In the genomic region with DNA sequence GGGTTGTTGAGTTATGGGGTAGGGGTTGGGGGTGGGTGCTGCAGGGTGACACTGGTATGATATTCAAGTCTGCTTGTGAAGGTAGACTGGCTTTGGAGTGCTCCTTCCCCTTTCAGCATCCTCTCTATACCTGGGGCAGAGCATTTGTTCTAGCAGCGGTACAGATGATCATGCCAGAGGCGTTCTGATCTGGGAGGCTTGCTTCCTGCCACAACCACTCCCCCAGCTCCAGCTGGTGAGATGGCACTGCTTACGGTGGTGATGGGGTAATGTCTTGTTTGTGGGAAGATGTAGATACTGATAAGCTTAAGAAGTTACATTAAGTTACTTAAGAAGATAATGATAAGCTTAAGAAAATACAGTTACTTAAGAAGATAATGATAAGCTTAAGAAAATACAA, we compare ENCODE assay signal across 10 cellular contexts.
DNase-seq lines count a peak whose midpoint lies in the region; ATAC-seq and TF ChIP-seq lines count a peak whose summit lies in the region.
"Had no signal": no experiment of that assay in that cellular context is flagged by ENCODE, and none has a peak within 500 bp of the region (broad histone marks: within the 10 kb centered on the region; RNA-seq: fewer than 3 reads in every experiment).

No MANE protein-coding gene starts in this region.

- no peak for ATAC-seq in activated CD4-positive, CD25-positive, alpha-beta regulatory T cell treated with anti-CD3 and anti-CD28 coated beads, Interleukin-2, amount 50 U/mL, for 24 hours
- ATAC-seq in GM19395 (IDR thresholded peaks at IDR 0.05; ENCODE audit: unreplicated experiment), result no peak
- ATAC-seq in GM21423 (IDR thresholded peaks at IDR 0.05; ENCODE audit: unreplicated experiment), result no peak
- ATAC-seq: upper lobe of right lung had no signal

- no peak overlapping the region for H2BK120ac ChIP-seq in trophoblast cell (ENCODE audit: insufficient read depth, low read length, poor library complexity)

- H3K27ac ChIP-seq in trophoblast cell (ENCODE audit: low read depth, low read length), result no peak overlapping the region
- no peak overlapping the region for H3K27ac ChIP-seq in tibial artery
- H3K27ac ChIP-seq: upper lobe of right lung had no signal

- H3K9ac ChIP-seq in trophoblast cell (ENCODE audit: low read length), result no peak overlapping the region

- no peak overlapping the region for H3K14ac ChIP-seq in trophoblast cell (ENCODE audit: low read length)

- H2BK5ac ChIP-seq in trophoblast cell (ENCODE audit: low read depth, low read length, poor library complexity), result no peak overlapping the region

- H4K12ac ChIP-seq in trophoblast cell (ENCODE audit: low read depth, low read length), result no peak overlapping the region

- no peak overlapping the region for H4K8ac ChIP-seq in trophoblast cell (ENCODE audit: low read depth, low read length)

- H3K23ac ChIP-seq in trophoblast cell (ENCODE audit: low read length), result no peak overlapping the region

- H3K4me3 ChIP-seq in trophoblast cell (ENCODE audit: low read depth, low read length) (no peak overlapping the region), tibial artery (no peak overlapping the region)
- H3K4me3 ChIP-seq: upper lobe of right lung had no signal

- no peaks in the 10 kb centered on the region for H3K27me3 ChIP-seq in trophoblast cell (ENCODE audit: insufficient read depth, low read length)
- H3K27me3 ChIP-seq in tibial artery, result no peaks in the 10 kb centered on the region
- H3K27me3 ChIP-seq: upper lobe of right lung had no signal

- no peak overlapping the region for H2AFZ ChIP-seq in trophoblast cell (ENCODE audit: insufficient read depth, low read length, poor library complexity)

- no peak overlapping the region for H2AK5ac ChIP-seq in trophoblast cell (ENCODE audit: low read length)

- no peak overlapping the region for H3K4me2 ChIP-seq in trophoblast cell (ENCODE audit: low read length)

- H3K79me2 ChIP-seq in trophoblast cell (ENCODE audit: control insufficient read depth, insufficient read depth, low read length, poor library complexity), result no peaks in the 10 kb centered on the region

- H3K4ac ChIP-seq in trophoblast cell (ENCODE audit: low read depth, low read length), result no peak overlapping the region

- DNase-seq in activated CD4-positive, CD25-positive, alpha-beta regulatory T cell treated with anti-CD3 and anti-CD28 coated beads, Interleukin-2, amount 50 U/mL, for 16 hours (ENCODE audit: low read depth, low spot score), result peak; percentile 4
- DNase-seq in NCI-H82 (lab: John Stamatoyannopoulos, UW) (peak; percentile 89), trophoblast cell (peak; percentile 16 to 40), tibial artery (no peak)
- DNase-seq in activated effector memory CD4-positive, alpha-beta T cell treated with Interleukin-2 at 50 U/mL for 16 hours, result peak; percentile 29
- DNase-seq: NCI-H1694, upper lobe of right lung had no signal

- TF ChIP-seq CTCF in tibial artery (IDR thresholded peaks at IDR 0.05), result no peak

- no CpG with 5 or more reads among the region's 3 CpGs for WGBS in trophoblast cell (ENCODE audit: extremely low coverage, insufficient coverage, insufficient read length)

- intact Hi-C loops in tibial artery (cut with DNase I; ENCODE audit: low total_unique reads), result no loop called here

- no peak overlapping the region for H3K18ac ChIP-seq in trophoblast cell (ENCODE audit: low read length)

- no peak overlapping the region for H2BK12ac ChIP-seq in trophoblast cell (ENCODE audit: low read length)

- H3K36me3 ChIP-seq in trophoblast cell (ENCODE audit: control insufficient read depth in 1 of 2, insufficient read depth in 2 of 2, low read length in 2 of 2), result peaks cover 3 to 6% of the 10 kb centered on the region in 2 experiments
- no peaks in the 10 kb centered on the region for H3K36me3 ChIP-seq in tibial artery
- H3K36me3 ChIP-seq: upper lobe of right lung had no signal

- no peak overlapping the region for H4K91ac ChIP-seq in trophoblast cell (ENCODE audit: low read depth, low read length)

- H3K9me3 ChIP-seq in trophoblast cell (ENCODE audit: insufficient read depth, low read depth, low read length) (no peaks in the 10 kb centered on the region), tibial artery (no peaks in the 10 kb centered on the region)
- H3K9me3 ChIP-seq: upper lobe of right lung had no signal

- H3K79me1 ChIP-seq in trophoblast cell (ENCODE audit: low read length), result no peaks in the 10 kb centered on the region

- no peaks in the 10 kb centered on the region for H3K4me1 ChIP-seq in trophoblast cell (ENCODE audit: control insufficient read depth in 1 of 2, insufficient read depth in 2 of 2, low read length in 2 of 2)
- no peaks in the 10 kb centered on the region for H3K4me1 ChIP-seq in tibial artery
- H3K4me1 ChIP-seq: upper lobe of right lung had no signal

Comparison
In these comparisons a context has a peak if more than half of its experiments do, and no peak if none do; other contexts are left out.
1. DNase-seq: peak in activated CD4-positive, CD25-positive, alpha-beta regulatory T cell treated with anti-CD3 and anti-CD28 coated beads, Interleukin-2, amount 50 U/mL, for 16 hours (single experiment), NCI-H82 (single experiment), activated effector memory CD4-positive, alpha-beta T cell treated with Interleukin-2 at 50 U/mL for 16 hours (single experiment) and trophoblast cell (2 of 2); none in tibial artery (0 of 2).